In genomic region chr1:65432918-65433317, GRCh38 we compare ENCODE assay signal across 20 cellular contexts.
"Had no signal": no experiment of that assay in that cellular context is flagged by ENCODE, and none has a peak within 500 bp of the region (broad histone marks: within the 10 kb centered on the region; RNA-seq: fewer than 3 reads in every experiment).

No MANE protein-coding gene starts in this region.

- FAIRE-seq: bronchial epithelial cell, small intestine had no signal

- H3K4me1 ChIP-seq: colonic mucosa had no signal

- H3K27ac Mint-ChIP-seq: activated naive CD8-positive, alpha-beta T cell treated with anti-CD3 and anti-CD28 coated beads for 36 hours; stimulated activated effector memory CD8-positive, alpha-beta T cell treated with anti-CD3 and anti-CD28 coated beads, Interleukin-12 subunit alpha, Interleukin-12 subunit beta, amount 100 ng/mL, for 72 hours; stimulated activated naive CD8-positive, alpha-beta T cell treated with anti-CD3 and anti-CD28 coated beads, Interleukin-15, amount 100 ng/mL, for 72 hours had no signal

- H3K27me3 ChIP-seq: colonic mucosa, dorsolateral prefrontal cortex, heart left ventricle, tibial artery had no signal

- H3K9me3 Mint-ChIP-seq: activated naive CD8-positive, alpha-beta T cell treated with anti-CD3 and anti-CD28 coated beads for 36 hours; stimulated activated effector memory CD8-positive, alpha-beta T cell treated with anti-CD3 and anti-CD28 coated beads, Interleukin-12 subunit alpha, Interleukin-12 subunit beta, amount 100 ng/mL, for 72 hours; stimulated activated naive CD8-positive, alpha-beta T cell treated with anti-CD3 and anti-CD28 coated beads, Interleukin-15, amount 100 ng/mL, for 72 hours had no signal

- H3K27ac ChIP-seq: colonic mucosa, epithelial cell of prostate, heart left ventricle, lower lobe of right lung, tibial artery had no signal

- H3K27me3 Mint-ChIP-seq: activated naive CD8-positive, alpha-beta T cell treated with anti-CD3 and anti-CD28 coated beads for 36 hours; stimulated activated naive CD8-positive, alpha-beta T cell treated with anti-CD3 and anti-CD28 coated beads, Interleukin-15, amount 100 ng/mL, for 72 hours had no signal

- DNase-seq: activated CD4-positive, alpha-beta T cell treated with anti-CD3 and anti-CD28 coated beads, Interleukin-2, amount 50 U/mL, for 4 hours; activated naive CD4-positive, alpha-beta T cell treated with Interleukin-2 at 50 U/mL for 16 hours; activated naive CD8-positive, alpha-beta T cell treated with anti-CD3 and anti-CD28 coated beads for 36 hours; activated T-cell treated with anti-CD3 and anti-CD28 coated beads, Interleukin-2, amount 50 U/mL, for 48 hours; colonic mucosa; dorsolateral prefrontal cortex; heart left ventricle; immature natural killer cell; lower lobe of right lung; mesendoderm; mucosa of descending colon; occipital lobe; posterior cingulate gyrus; small intestine; stimulated activated CD4-positive, alpha-beta T cell treated with anti-CD3 and anti-CD28 coated beads, Interleukin-2, amount 100 ng/mL, for 24 hours; stimulated activated naive CD8-positive, alpha-beta T cell treated with anti-CD3 and anti-CD28 coated beads, Interleukin-15, amount 100 ng/mL, for 72 hours; tibial artery had no signal

- H3K9me3 ChIP-seq: colonic mucosa, heart left ventricle, lower lobe of right lung, mucosa of descending colon, tibial artery had no signal

- H3K4me3 Mint-ChIP-seq: activated naive CD8-positive, alpha-beta T cell treated with anti-CD3 and anti-CD28 coated beads for 36 hours; immature natural killer cell; stimulated activated effector memory CD8-positive, alpha-beta T cell treated with anti-CD3 and anti-CD28 coated beads, Interleukin-12 subunit alpha, Interleukin-12 subunit beta, amount 100 ng/mL, for 72 hours; stimulated activated naive CD8-positive, alpha-beta T cell treated with anti-CD3 and anti-CD28 coated beads, Interleukin-15, amount 100 ng/mL, for 72 hours had no signal

- H3K4me3 ChIP-seq: colonic mucosa, dorsolateral prefrontal cortex, heart left ventricle, lower lobe of right lung, mucosa of descending colon, tibial artery had no signal
